Comparison of ENCODE assay signal across 17 cellular contexts in the genomic region with DNA sequence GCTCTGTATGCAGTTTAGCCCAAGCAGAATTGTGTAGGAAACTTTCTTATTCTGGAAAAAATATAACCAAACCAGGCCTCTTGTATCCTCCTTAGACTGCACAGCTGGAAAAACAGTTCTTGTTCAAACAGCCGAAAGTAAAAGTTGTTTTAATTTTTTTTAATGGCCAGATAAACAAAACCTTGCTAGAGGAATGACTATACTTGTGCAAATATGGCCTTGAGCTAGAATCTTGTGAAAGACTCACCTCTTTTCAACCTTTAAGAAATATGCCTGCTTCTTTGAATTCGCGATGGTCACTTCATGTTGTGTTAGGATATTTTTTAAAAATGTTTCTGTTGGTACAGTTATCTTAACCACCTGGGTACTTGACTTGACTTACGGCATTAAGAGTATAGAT.
A peak's percentile ranks its signal among the peaks of the same experiment; 100 is the strongest.
DNase-seq lines count a peak whose midpoint lies in the region; ATAC-seq, FAIRE-seq and TF ChIP-seq lines count a peak whose summit lies in the region.
"Had no signal": no experiment of that assay in that cellular context is flagged by ENCODE, and none has a peak within 500 bp of the region (broad histone marks: within the 10 kb centered on the region; RNA-seq: fewer than 3 reads in every experiment).

No MANE protein-coding gene starts in this region.

- H3K4me2 ChIP-seq in smooth muscle cell: no peak overlapping the region
- H3K4me2 ChIP-seq: BLaER1 treated with 17β-estradiol and CSF1 and Interleukin-3, amounts not matched to agents 10 nM and 100 nM had no signal

- no peak overlapping the region for H3K9ac ChIP-seq in smooth muscle cell (ENCODE audit: low read depth)
- H3K9ac ChIP-seq: BLaER1 treated with 17β-estradiol and CSF1 and Interleukin-3, amounts not matched to agents 10 nM and 100 nM had no signal

- intact Hi-C loops in pancreas (cut with DNase I): no loop called here

- H3F3A ChIP-seq in smooth muscle cell (ENCODE audit: low read depth): peaks cover 9% of the 10 kb centered on the region

- H3K27ac Mint-ChIP-seq in T-helper 2 cell treated with Interferon-gamma antibody and Interleukin-4, amounts not matched to agents 5 μg/mL and 100 μg/mL, for 36 hours: no peak overlapping the region

- H3K27ac ChIP-seq in coronary artery (peak overlapping the region; percentile 60 to 76), pancreas (peak overlapping the region in 3 of 4 donors; percentile 27 to 69 (median 46)), smooth muscle cell (ENCODE audit: low read depth) (no peak overlapping the region)
- H3K27ac ChIP-seq: BLaER1 treated with 17β-estradiol and CSF1 and Interleukin-3, amounts not matched to agents 10 nM and 100 nM; RWPE1; SJCRH30 had no signal

- H3K36me3 Mint-ChIP-seq in T-helper 2 cell treated with Interferon-gamma antibody and Interleukin-4, amounts not matched to agents 5 μg/mL and 100 μg/mL, for 36 hours (ENCODE audit: low read depth): peaks cover 8% of the 10 kb centered on the region

- H3K4me1 ChIP-seq in pancreas (peaks cover 0 to 23% (median 20%) of the 10 kb centered on the region in 3 donors), smooth muscle cell (ENCODE audit: low read depth) (peaks cover 14% of the 10 kb centered on the region)

- ATAC-seq in pancreas (peak; percentile 81 to 86 (median 84)), HG02623 (IDR thresholded peaks at IDR 0.05; ENCODE audit: unreplicated experiment) (no peak)

- no peaks in the 10 kb centered on the region for H3K27me3 ChIP-seq in pancreas
- no peaks in the 10 kb centered on the region for H3K27me3 ChIP-seq in smooth muscle cell (ENCODE audit: low read depth)
- H3K27me3 ChIP-seq: BLaER1 treated with 17β-estradiol and CSF1 and Interleukin-3, amounts not matched to agents 10 nM and 100 nM; SJCRH30 had no signal

- H4K20me1 ChIP-seq in smooth muscle cell (ENCODE audit: low read depth): no peaks in the 10 kb centered on the region
- H4K20me1 ChIP-seq: BLaER1 treated with 17β-estradiol and CSF1 and Interleukin-3, amounts not matched to agents 10 nM and 100 nM had no signal

- no peak for FAIRE-seq in pancreas (lab: Jason Lieb, UNC)
- FAIRE-seq: H54 had no signal

- no peaks in the 10 kb centered on the region for H3K79me2 ChIP-seq in smooth muscle cell (ENCODE audit: low read depth)

- H3K9me3 Mint-ChIP-seq in T-helper 2 cell treated with Interferon-gamma antibody and Interleukin-4, amounts not matched to agents 5 μg/mL and 100 μg/mL, for 36 hours: no peaks in the 10 kb centered on the region

- H3K36me3 ChIP-seq in pancreas: no peaks in the 10 kb centered on the region
- no peaks in the 10 kb centered on the region for H3K36me3 ChIP-seq in smooth muscle cell (ENCODE audit: low read depth)
- H3K36me3 ChIP-seq: BLaER1 treated with 17β-estradiol and CSF1 and Interleukin-3, amounts not matched to agents 10 nM and 100 nM; SJCRH30 had no signal

- peak overlapping the region; percentile 71 for H3K4me3 Mint-ChIP-seq in T-helper 2 cell treated with Interferon-gamma antibody and Interleukin-4, amounts not matched to agents 5 μg/mL and 100 μg/mL, for 36 hours

- H3K9me3 ChIP-seq in pancreas (no peaks in the 10 kb centered on the region), smooth muscle cell (replicated peaks; ENCODE audit: low read depth) (no peaks in the 10 kb centered on the region)
- H3K9me3 ChIP-seq: BLaER1 treated with 17β-estradiol and CSF1 and Interleukin-3, amounts not matched to agents 10 nM and 100 nM; SJCRH30 had no signal

- peaks cover 5% of the 10 kb centered on the region for H3K27me3 Mint-ChIP-seq in T-helper 2 cell treated with Interferon-gamma antibody and Interleukin-4, amounts not matched to agents 5 μg/mL and 100 μg/mL, for 36 hours (ENCODE audit: low read depth)

- no peak for DNase-seq in T-helper 2 cell treated with Interferon-gamma antibody and Interleukin-4, amounts not matched to agents 5 μg/mL and 100 μg/mL, for 36 hours (ENCODE audit: low spot score)
- DNase-seq in T-helper 2 cell (no peak), coronary artery (ENCODE audit: low spot score) (no peak), pancreas (no peak), NCI-H146 treated with DMSO at 0.1 percent for 48 hours (lab: John Stamatoyannopoulos, UW; ENCODE audit: unreplicated experiment) (no peak), smooth muscle cell (lab: John Stamatoyannopoulos, UW; ENCODE audit: unreplicated experiment) (no peak), KG1 (lab: John Stamatoyannopoulos, UW) (no peak)
- DNase-seq: 8988T; Kasumi-1; NCI-H1930; NCI-H510A treated with DMSO at 0.1 percent for 48 hours; NK-92 treated with Interleukin-12 subunit alpha and Interleukin-12 subunit beta, amount 100 ng/mL, for 24 hours; SJCRH30 had no signal

- TF ChIP-seq CTCF in coronary artery (IDR thresholded peaks at IDR 0.05) (no peak), pancreas (IDR thresholded peaks at IDR 0.05) (no peak), smooth muscle cell (IDR thresholded peaks at IDR 0.05; ENCODE audit: borderline replicate concordance, insufficient read depth, poor library complexity, severe bottlenecking) (no peak)

- no peak overlapping the region for H2AFZ ChIP-seq in smooth muscle cell (ENCODE audit: low read depth)

- H3K4me3 ChIP-seq in coronary artery (no peak overlapping the region), pancreas (no peak overlapping the region), smooth muscle cell (no peak overlapping the region)
- H3K4me3 ChIP-seq: BLaER1 treated with 17β-estradiol and CSF1 and Interleukin-3, amounts not matched to agents 10 nM and 100 nM; SJCRH30 had no signal

- WGBS in pancreas, 2 donors: 28 to 37% methylated on average over 4 of the region's 4 CpGs
- WGBS in smooth muscle cell (ENCODE audit: low lambda C conversion rate): 70% methylated on average over 4 of the region's 4 CpGs

- peaks cover 41% of the 10 kb centered on the region for H3K4me1 Mint-ChIP-seq in T-helper 2 cell treated with Interferon-gamma antibody and Interleukin-4, amounts not matched to agents 5 μg/mL and 100 μg/mL, for 36 hours (ENCODE audit: low read depth)
